In genomic region chr19:46159893-46160775, GRCh38 we compare ENCODE assay signal across 22 cellular contexts. TPM values are rescaled to one million over a fixed set of nuclear protein-coding genes. Genes with fewer than 3 reads are reported as not detected.
DNase-seq lines count a peak whose midpoint lies in the region; ATAC-seq, FAIRE-seq and TF ChIP-seq lines count a peak whose summit lies in the region.
"Had no signal": no experiment of that assay in that cellular context is flagged by ENCODE, and none has a peak within 500 bp of the region (broad histone marks: within the 10 kb centered on the region; RNA-seq: fewer than 3 reads in every experiment).

No MANE protein-coding gene starts in this region.

- no peak for TF ChIP-seq RAD21 in K562 (CRISPR knock-in tag; conservative IDR thresholded peaks at IDR 0.05 in 1 of 2, IDR thresholded peaks at IDR 0.05 in 1 of 2)

- no peak for TF ChIP-seq POLR2A in K562 (conservative IDR thresholded peaks at IDR 0.05)

- H3K36me3 ChIP-seq in K562 (ENCODE audit: control insufficient read depth, insufficient read depth, low read length) (no peaks in the 10 kb centered on the region), mucosa of descending colon (ENCODE audit: low read depth) (no peaks in the 10 kb centered on the region)
- H3K36me3 ChIP-seq: BLaER1 treated with 17β-estradiol and CSF1 and Interleukin-3, amounts not matched to agents 10 nM and 100 nM; Peyer's patch; SJCRH30 had no signal

- no peak overlapping the region for H3K4me2 ChIP-seq in K562 (ENCODE audit: insufficient read depth, low read length)
- H3K4me2 ChIP-seq: BLaER1 treated with 17β-estradiol and CSF1 and Interleukin-3, amounts not matched to agents 10 nM and 100 nM had no signal

- H3K4me1 ChIP-seq in K562 (replicated peaks in 1 of 2; ENCODE audit: control insufficient read depth in 2 of 2, insufficient read depth in 2 of 2, low read length in 2 of 2) (no peaks in the 10 kb centered on the region; a peak in 2 of 5 replicates), mucosa of descending colon (ENCODE audit: low read depth) (peaks cover 18% of the 10 kb centered on the region)
- H3K4me1 ChIP-seq: BLaER1 treated with 17β-estradiol and CSF1 and Interleukin-3, amounts not matched to agents 10 nM and 100 nM; SJCRH30 had no signal

- FAIRE-seq in K562 (lab: Jason Lieb, UNC), result no peak
- FAIRE-seq: H54, HepG2 had no signal

- H3K4me3 ChIP-seq in K562, result no peak overlapping the region
- H3K4me3 ChIP-seq in mucosa of descending colon, result no peak overlapping the region
- H3K4me3 ChIP-seq: BLaER1 treated with 17β-estradiol and CSF1 and Interleukin-3, amounts not matched to agents 10 nM and 100 nM; SJCRH30 had no signal

- no peaks in the 10 kb centered on the region for H4K20me1 ChIP-seq in K562 (replicated peaks; ENCODE audit: control insufficient read depth, insufficient read depth, low read length)
- H4K20me1 ChIP-seq: BLaER1 treated with 17β-estradiol and CSF1 and Interleukin-3, amounts not matched to agents 10 nM and 100 nM had no signal

- in situ Hi-C loops in K562 (cut with MboI), result no loop called here

- intact Hi-C loops in K562 (cut with micrococcal nuclease) (no loop called here), mucosa of descending colon (cut with DNase I, micrococcal nuclease) (no loop called here), Right ventricle myocardium superior (cut with DNase I) (no loop called here)

- TF ChIP-seq CTCF in K562 (IDR thresholded peaks at IDR 0.05 in 2 of 3, conservative IDR thresholded peaks at IDR 0.05 in 1 of 3; ENCODE audit: insufficient read depth in 2 of 3, low read depth in 1 of 3, low read length in 3 of 3) (no peak), mucosa of descending colon (IDR thresholded peaks at IDR 0.05) (no peak)

- no peak overlapping the region for H3K27ac ChIP-seq in K562 (ENCODE audit: extremely low read depth, low read depth, low read length)
- H3K27ac ChIP-seq: BLaER1 treated with 17β-estradiol and CSF1 and Interleukin-3, amounts not matched to agents 10 nM and 100 nM; SJCRH30 had no signal

- BruUV-seq in K562 (replicated peaks; lab: Mats Ljungman, UMichigan), result no TSS peak

- POLR2A ChIA-PET in K562 (lab: Yijun Ruan, JAX), result interaction anchor here (0.6 kb wide), 1 partner anchor 577 kb away, joined by 3 read pairs; no protein-coding TSS in a partner anchor

- H3K79me2 ChIP-seq in K562 (ENCODE audit: control insufficient read depth, insufficient read depth, low read length), result no peaks in the 10 kb centered on the region

- no peak for TF ChIP-seq EP300 in K562 (IDR thresholded peaks at IDR 0.05; ENCODE audit: low read length)

- no peak overlapping the region for H2AFZ ChIP-seq in K562 (ENCODE audit: low read depth, low read length)

- H3K9me3 ChIP-seq in K562 (replicated peaks; ENCODE audit: control insufficient read depth, insufficient read depth, low read depth, low read length) (no peaks in the 10 kb centered on the region), mucosa of descending colon (peaks cover 7% of the 10 kb centered on the region)
- H3K9me3 ChIP-seq: Peyer's patch, SJCRH30 had no signal

- H3K9ac ChIP-seq in K562 (ENCODE audit: insufficient read depth in 1 of 2, low read depth in 2 of 2, low read length in 2 of 2), result no peak overlapping the region
- H3K9ac ChIP-seq: BLaER1 treated with 17β-estradiol and CSF1 and Interleukin-3, amounts not matched to agents 10 nM and 100 nM had no signal

- no peaks in the 10 kb centered on the region for H3K9me1 ChIP-seq in K562 (ENCODE audit: control insufficient read depth, insufficient read depth, low read length)

- CTCF ChIA-PET in K562 (lab: Yijun Ruan, JAX; ENCODE audit: low intra/inter-chr PET ratio), result no interaction called here

- DNase-seq in LoVo (ENCODE audit: low spot score) (peak; percentile 52), K562 (ENCODE audit: extremely low read depth in 1 of 4, low spot score in 3 of 4) (no peak), mucosa of descending colon (peak in 1 of 3 donors; percentile 24), Right ventricle myocardium superior (no peak), inferior parietal cortex (ENCODE audit: extremely low spot score) (no peak)
- DNase-seq: ACHN; Calu3; CD4-positive, alpha-beta memory T cell; GDM1; KG1; NCI-H1105; NCI-H2029 treated with DMSO at 0.1 percent for 48 hours; NCI-H2171; NCI-H524 treated with DMSO at 0.1 percent for 48 hours; NCI-H82; Peyer's patch; SJCRH30 had no signal

- no peak for ATAC-seq in K562
- ATAC-seq in mucosa of descending colon, result peak; percentile 96
- no peak for ATAC-seq in Right ventricle myocardium superior (ENCODE audit: poor library complexity)
- no peak for ATAC-seq in HG02981 (IDR thresholded peaks at IDR 0.05; ENCODE audit: unreplicated experiment)
- ATAC-seq in HG02973 (IDR thresholded peaks at IDR 0.05; ENCODE audit: unreplicated experiment), result no peak
- ATAC-seq: HepG2 had no signal

- peaks cover 2 to 4% of the 10 kb centered on the region in 2 experiments; a peak in 3 of 5 replicates for H3K27me3 ChIP-seq in K562 (ENCODE audit: control insufficient read depth in 2 of 2, insufficient read depth in 2 of 2, low read length in 2 of 2)
- H3K27me3 ChIP-seq: BLaER1 treated with 17β-estradiol and CSF1 and Interleukin-3, amounts not matched to agents 10 nM and 100 nM; Peyer's patch had no signal

- WGBS in K562 (ENCODE audit: insufficient coverage, low coverage, missing lambda C conversion rate), result 3% methylated on average over 8 of the region's 8 CpGs

TF ChIP-seq in K562, 482 proteins besides CTCF, POLR2A, EP300 and RAD21:
- TF ChIP-seq ZNF12 (CRISPR knock-in tag; IDR thresholded peaks at IDR 0.05) (peak; percentile 57; the same call in 1 of the 2 replicates), FIP1L1 (IDR thresholded peaks at IDR 0.05; ENCODE audit: low read depth, low read length, poor library complexity, severe bottlenecking) (no peak), RAD51 (IDR thresholded peaks at IDR 0.05; ENCODE audit: borderline replicate concordance, low read depth) (no peak), GATA2 (CRISPR knock-in tag; IDR thresholded peaks at IDR 0.05) (0 out of 2 replicates have a peak, but pooled peaks have one; percentile 19), HMBOX1 (IDR thresholded peaks at IDR 0.05) (peak; percentile 82; the same call in 1 of the 2 replicates)

RNA-seq across cellular contexts. Expression of gene IGFL2, which starts 12.1 kb away (rescaled TPM):
- total RNA-seq in K562 (2011; cell fraction: chromatin; rRNA removed; ENCODE audit: low replicate concordance), result not detected in 2 replicates
- not detected in 2 replicates for total RNA-seq in K562 (2011; cell fraction: nucleolus; rRNA removed)
- not detected in 2 replicates for total RNA-seq in K562 (2011; cell fraction: nucleoplasm; rRNA removed)
- 0.57 and 0.68 TPM in 2 replicates for total RNA-seq in K562 (2014; rRNA removed)
- total RNA-seq in K562 (2014; rRNA removed; fragmentation: Illumina TruSeq; extraction: Trizol), result 0.55 TPM in 1 of 2 replicates, not detected in the other
- 1.7 and 2.6 TPM in 2 replicates for total RNA-seq in K562 (2015; rRNA removed; fragmentation: Illumina TruSeq; extraction: Trizol)
- 0.47 and 0.75 TPM in 2 replicates for total RNA-seq in K562 (2021)
- 0.72 TPM in 1 of 2 replicates, not detected in the other for polyA plus RNA-seq in K562 (2011; rRNA removed)
- 0.90 TPM in 1 of 2 replicates, not detected in the other for polyA plus RNA-seq in K562 (2011; cell fraction: cytosol; rRNA removed)
- polyA plus RNA-seq in K562 (2011; cell fraction: nucleus; rRNA removed), result 0.22 TPM in 1 of 2 replicates, not detected in the other
- 2.2 and 5.4 TPM in 2 replicates for polyA plus RNA-seq in K562 (2012)
- 0.61 and 0.79 TPM in 2 replicates for polyA plus RNA-seq in K562 (2014; fragmentation: Illumina TruSeq; extraction: Trizol)
- under 1 TPM; 0.42 to 0.77 TPM for polyA plus RNA-seq in K562 (2014; fragmentation: Nextera tagmentation; extraction: Ambion mirVana)
- 0.36 TPM in 1 of 2 replicates, not detected in the other for polyA plus RNA-seq in K562 (2014; rRNA removed)
- not detected in 2 replicates for polyA minus RNA-seq in K562 (2011; rRNA and poly(A)+ RNA removed)
- not detected in 2 replicates for polyA minus RNA-seq in K562 (2011; cell fraction: cytosol; rRNA and poly(A)+ RNA removed)
- polyA minus RNA-seq in K562 (2011; cell fraction: nucleus; rRNA and poly(A)+ RNA removed), result not detected in 2 replicates
- total RNA-seq in mucosa of descending colon, result under 1 TPM in 2 of 3 donors, not detected in 1; 0.38 to 0.53 TPM
- not detected for total RNA-seq in Right ventricle myocardium superior
- total RNA-seq: Calu3, HepG2, Peyer's patch, SJCRH30 had no signal
- polyA plus RNA-seq: HepG2 had no signal

RNA-seq across cellular contexts. Expression of gene IGFL3, which starts 35.6 kb away (rescaled TPM):
- total RNA-seq in K562 (2011; cell fraction: chromatin; rRNA removed; ENCODE audit: low replicate concordance), result not detected in 2 replicates
- not detected in 2 replicates for total RNA-seq in K562 (2011; cell fraction: nucleolus; rRNA removed)
- total RNA-seq in K562 (2011; cell fraction: nucleoplasm; rRNA removed), result not detected in 2 replicates
- total RNA-seq in K562 (2014; rRNA removed) (not detected in 2 replicates), K562 (2014; rRNA removed; fragmentation: Illumina TruSeq; extraction: Trizol) (not detected in 2 replicates), K562 (2015; rRNA removed; fragmentation: Illumina TruSeq; extraction: Trizol) (not detected in 2 replicates), K562 (2021) (not detected in 2 replicates), mucosa of descending colon (not detected), Right ventricle myocardium superior (not detected)
- polyA plus RNA-seq in K562 (2011; rRNA removed) (not detected in 2 replicates), K562 (2014; fragmentation: Illumina TruSeq; extraction: Trizol) (not detected in 2 replicates), K562 (2014; fragmentation: Nextera tagmentation; extraction: Ambion mirVana) (not detected), K562 (2014; rRNA removed) (not detected in 2 replicates)
- not detected in 2 replicates for polyA plus RNA-seq in K562 (2011; cell fraction: cytosol; rRNA removed)
- polyA plus RNA-seq in K562 (2011; cell fraction: nucleus; rRNA removed), result not detected in 2 replicates
- polyA plus RNA-seq in K562 (2012), result not detected in 2 replicates
- not detected in 2 replicates for polyA minus RNA-seq in K562 (2011; rRNA and poly(A)+ RNA removed)
- not detected in 2 replicates for polyA minus RNA-seq in K562 (2011; cell fraction: cytosol; rRNA and poly(A)+ RNA removed)
- polyA minus RNA-seq in K562 (2011; cell fraction: nucleus; rRNA and poly(A)+ RNA removed), result not detected in 2 replicates
- total RNA-seq: Calu3; CD4-positive, alpha-beta memory T cell; HepG2; Peyer's patch; SJCRH30 had no signal
- polyA plus RNA-seq: CD4-positive, alpha-beta memory T cell; HepG2 had no signal
